Comparison of ENCODE assay signal across 10 cellular contexts in the genomic region with DNA sequence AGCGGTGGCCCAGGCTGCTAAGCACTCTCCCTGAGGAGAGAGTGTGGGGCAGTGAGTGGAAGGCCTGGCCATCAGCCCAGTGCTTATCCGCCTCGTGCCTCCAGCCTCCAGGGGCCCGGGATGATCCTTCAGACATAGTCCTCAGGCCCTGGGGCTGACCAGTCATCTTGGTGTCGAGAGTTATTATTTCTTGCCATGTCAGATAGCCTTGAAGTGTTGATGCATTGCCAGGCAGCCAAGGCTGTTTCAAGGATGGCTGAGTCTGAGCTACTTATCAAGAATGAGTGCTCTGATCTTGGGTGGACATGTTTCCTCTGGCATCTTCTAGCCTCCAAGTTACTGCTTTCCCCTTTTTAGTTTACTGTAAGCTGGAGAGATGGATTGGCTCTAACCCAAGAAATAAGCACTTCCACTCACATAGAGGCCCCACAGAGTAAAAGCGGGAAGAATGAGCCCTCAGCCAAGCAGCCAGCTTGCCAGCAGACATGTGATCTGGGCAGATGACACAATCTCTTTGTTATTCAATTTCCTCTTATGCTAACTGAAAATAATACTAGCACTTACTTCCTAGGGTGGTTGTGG.
DNase-seq lines count a peak whose midpoint lies in the region; ATAC-seq and TF ChIP-seq lines count a peak whose summit lies in the region.
"Had no signal": no experiment of that assay in that cellular context is flagged by ENCODE, and none has a peak within 500 bp of the region (broad histone marks: within the 10 kb centered on the region; RNA-seq: fewer than 3 reads in every experiment).

No MANE protein-coding gene starts in this region.

- no peaks in the 10 kb centered on the region for H3K36me3 ChIP-seq in Peyer's patch

- H3K36me3 Mint-ChIP-seq in WTC11 = peaks cover 5% of the 10 kb centered on the region; the same call in 1 of the 2 replicates

- H3K4me3 ChIP-seq in Peyer's patch (no peak overlapping the region), epithelial cell of proximal tubule (ENCODE audit: low read depth, low read length) (no peak overlapping the region)

- TF ChIP-seq POLR2A in Peyer's patch (IDR thresholded peaks at IDR 0.05) = no peak

- no peaks in the 10 kb centered on the region; the same call in 1 of the 2 replicates for H3K27me3 Mint-ChIP-seq in WTC11 (ENCODE audit: low read depth)

- no peak for ATAC-seq in WTC11
- no peak for ATAC-seq in HG02610 (IDR thresholded peaks at IDR 0.05; ENCODE audit: unreplicated experiment)
- ATAC-seq: Panc1 had no signal

- peaks cover 11% of the 10 kb centered on the region for H3K4me1 Mint-ChIP-seq in WTC11

- CTCF ChIA-PET in WTC11 (lab: Charles Lee) = no interaction called here

- POLR2A ChIA-PET in WTC11 (lab: Charles Lee) = no interaction called here

- DNase-seq in NCI-H1417 (lab: John Stamatoyannopoulos, UW) (peak in 2 of 3 experiments; percentile 17 to 68), NCI-H1417 treated with DMSO at 0.1 percent for 48 hours (lab: John Stamatoyannopoulos, UW) (no peak), Peyer's patch (peak in 2 of 3 donors; percentile 48 to 70), epithelial cell of proximal tubule (ENCODE audit: low read depth) (peak; percentile 86), nucleus accumbens (lab: John Stamatoyannopoulos, UW) (peak in 39 of 56 donors; percentile 2 to 73 (median 36)), WTC11 (ENCODE audit: low spot score) (no peak)
- DNase-seq in activated CD8-positive, alpha-beta memory T cell treated with anti-CD3 and anti-CD28 coated beads for 24 hours = no peak

- peak overlapping the region; percentile 40 to 80 (median 69) for H3K27ac ChIP-seq in Peyer's patch
- H3K27ac ChIP-seq: 22Rv1 had no signal

- H3K9me3 ChIP-seq in Peyer's patch = no peaks in the 10 kb centered on the region

- H3K9me3 Mint-ChIP-seq in WTC11 = peaks cover 6% of the 10 kb centered on the region

- TF ChIP-seq CTCF in Peyer's patch (IDR thresholded peaks at IDR 0.05) (no peak), epithelial cell of proximal tubule (conservative IDR thresholded peaks at IDR 0.05; ENCODE audit: low read depth, low read length) (no peak), WTC11 (IDR thresholded peaks at IDR 0.05) (no peak)

- no peak overlapping the region for H3K27ac Mint-ChIP-seq in WTC11

- H3K27me3 ChIP-seq in Peyer's patch = no peaks in the 10 kb centered on the region

- H3K4me1 ChIP-seq in Peyer's patch = peaks cover 0 to 23% (median 6%) of the 10 kb centered on the region in 4 donors

- no peak overlapping the region for H3K4me3 Mint-ChIP-seq in WTC11

TF ChIP-seq in WTC11, 78 proteins besides CTCF, POLR2A, EP300 and RAD21:
- TF ChIP-seq NR1H2 (CRISPR knock-in tag; IDR thresholded peaks at IDR 0.05) (no peak), ELF4 (CRISPR knock-in tag; IDR thresholded peaks at IDR 0.05; ENCODE audit: low read depth) (no peak), TCF7 (CRISPR knock-in tag; IDR thresholded peaks at IDR 0.05; ENCODE audit: low read depth) (no peak), SMAD4 (CRISPR knock-in tag; IDR thresholded peaks at IDR 0.05) (no peak), ZNF396 (CRISPR knock-in tag; IDR thresholded peaks at IDR 0.05; ENCODE audit: borderline replicate concordance) (no peak), MYBL2 (CRISPR knock-in tag; IDR thresholded peaks at IDR 0.05) (no peak), NFE2L1 (CRISPR knock-in tag; IDR thresholded peaks at IDR 0.05) (no peak), ZNF263 (CRISPR knock-in tag; IDR thresholded peaks at IDR 0.05; ENCODE audit: low read depth) (no peak), ETV6 (CRISPR knock-in tag; IDR thresholded peaks at IDR 0.05) (no peak), FOXK1 (CRISPR knock-in tag; IDR thresholded peaks at IDR 0.05) (no peak), KAT7 (CRISPR knock-in tag; IDR thresholded peaks at IDR 0.05; ENCODE audit: borderline replicate concordance) (no peak), GABPB1 (CRISPR knock-in tag; IDR thresholded peaks at IDR 0.05) (no peak)
- TF ChIP-seq, protein P1, sequence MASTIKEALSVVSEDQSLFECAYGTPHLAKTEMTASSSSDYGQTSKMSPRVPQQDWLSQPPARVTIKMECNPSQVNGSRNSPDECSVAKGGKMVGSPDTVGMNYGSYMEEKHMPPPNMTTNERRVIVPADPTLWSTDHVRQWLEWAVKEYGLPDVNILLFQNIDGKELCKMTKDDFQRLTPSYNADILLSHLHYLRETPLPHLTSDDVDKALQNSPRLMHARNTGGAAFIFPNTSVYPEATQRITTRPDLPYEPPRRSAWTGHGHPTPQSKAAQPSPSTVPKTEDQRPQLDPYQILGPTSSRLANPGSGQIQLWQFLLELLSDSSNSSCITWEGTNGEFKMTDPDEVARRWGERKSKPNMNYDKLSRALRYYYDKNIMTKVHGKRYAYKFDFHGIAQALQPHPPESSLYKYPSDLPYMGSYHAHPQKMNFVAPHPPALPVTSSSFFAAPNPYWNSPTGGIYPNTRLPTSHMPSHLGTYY (CRISPR knock-in tag; IDR thresholded peaks at IDR 0.05) = no peak
- TF ChIP-seq, protein P2, sequence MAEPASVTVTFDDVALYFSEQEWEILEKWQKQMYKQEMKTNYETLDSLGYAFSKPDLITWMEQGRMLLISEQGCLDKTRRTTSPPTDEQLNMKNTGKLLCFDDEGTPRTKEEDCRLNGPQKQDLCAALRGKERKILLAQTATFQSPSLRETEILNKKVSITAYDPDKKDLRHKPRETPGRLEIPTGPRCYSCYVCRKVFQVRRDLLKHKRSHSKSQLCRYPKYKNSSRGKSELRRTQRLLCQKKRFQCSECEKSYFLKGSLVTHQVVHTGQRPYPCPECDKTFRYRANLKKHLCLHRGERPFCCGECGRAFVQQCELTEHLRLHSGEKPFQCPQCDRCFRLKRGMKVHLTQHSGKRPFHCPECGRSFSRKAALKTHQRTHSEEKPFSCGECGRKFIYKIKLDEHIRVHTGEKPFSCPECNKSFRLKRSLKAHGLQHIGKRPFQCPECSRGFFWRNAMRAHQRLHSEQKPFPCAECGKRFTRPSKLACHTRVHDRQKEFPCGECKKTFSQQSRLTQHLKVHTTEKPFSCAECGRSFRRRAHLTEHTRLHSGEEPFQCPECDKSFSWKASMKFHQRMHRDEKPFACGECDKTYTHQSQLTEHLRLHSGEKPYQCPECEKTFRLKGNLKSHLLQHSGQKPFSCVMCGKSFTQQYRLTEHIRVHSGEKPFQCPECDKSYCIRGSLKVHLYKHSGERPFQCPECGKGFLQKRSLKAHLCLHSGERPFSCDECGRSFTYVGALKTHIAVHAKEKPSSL (CRISPR knock-in tag; conservative IDR thresholded peaks at IDR 0.05) = no peak
- TF ChIP-seq, protein P3, sequence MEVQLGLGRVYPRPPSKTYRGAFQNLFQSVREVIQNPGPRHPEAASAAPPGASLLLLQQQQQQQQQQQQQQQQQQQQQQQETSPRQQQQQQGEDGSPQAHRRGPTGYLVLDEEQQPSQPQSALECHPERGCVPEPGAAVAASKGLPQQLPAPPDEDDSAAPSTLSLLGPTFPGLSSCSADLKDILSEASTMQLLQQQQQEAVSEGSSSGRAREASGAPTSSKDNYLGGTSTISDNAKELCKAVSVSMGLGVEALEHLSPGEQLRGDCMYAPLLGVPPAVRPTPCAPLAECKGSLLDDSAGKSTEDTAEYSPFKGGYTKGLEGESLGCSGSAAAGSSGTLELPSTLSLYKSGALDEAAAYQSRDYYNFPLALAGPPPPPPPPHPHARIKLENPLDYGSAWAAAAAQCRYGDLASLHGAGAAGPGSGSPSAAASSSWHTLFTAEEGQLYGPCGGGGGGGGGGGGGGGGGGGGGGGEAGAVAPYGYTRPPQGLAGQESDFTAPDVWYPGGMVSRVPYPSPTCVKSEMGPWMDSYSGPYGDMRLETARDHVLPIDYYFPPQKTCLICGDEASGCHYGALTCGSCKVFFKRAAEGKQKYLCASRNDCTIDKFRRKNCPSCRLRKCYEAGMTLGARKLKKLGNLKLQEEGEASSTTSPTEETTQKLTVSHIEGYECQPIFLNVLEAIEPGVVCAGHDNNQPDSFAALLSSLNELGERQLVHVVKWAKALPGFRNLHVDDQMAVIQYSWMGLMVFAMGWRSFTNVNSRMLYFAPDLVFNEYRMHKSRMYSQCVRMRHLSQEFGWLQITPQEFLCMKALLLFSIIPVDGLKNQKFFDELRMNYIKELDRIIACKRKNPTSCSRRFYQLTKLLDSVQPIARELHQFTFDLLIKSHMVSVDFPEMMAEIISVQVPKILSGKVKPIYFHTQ (CRISPR knock-in tag; IDR thresholded peaks at IDR 0.05) = no peak
- TF ChIP-seq, protein P4, sequence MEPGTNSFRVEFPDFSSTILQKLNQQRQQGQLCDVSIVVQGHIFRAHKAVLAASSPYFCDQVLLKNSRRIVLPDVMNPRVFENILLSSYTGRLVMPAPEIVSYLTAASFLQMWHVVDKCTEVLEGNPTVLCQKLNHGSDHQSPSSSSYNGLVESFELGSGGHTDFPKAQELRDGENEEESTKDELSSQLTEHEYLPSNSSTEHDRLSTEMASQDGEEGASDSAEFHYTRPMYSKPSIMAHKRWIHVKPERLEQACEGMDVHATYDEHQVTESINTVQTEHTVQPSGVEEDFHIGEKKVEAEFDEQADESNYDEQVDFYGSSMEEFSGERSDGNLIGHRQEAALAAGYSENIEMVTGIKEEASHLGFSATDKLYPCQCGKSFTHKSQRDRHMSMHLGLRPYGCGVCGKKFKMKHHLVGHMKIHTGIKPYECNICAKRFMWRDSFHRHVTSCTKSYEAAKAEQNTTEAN (CRISPR knock-in tag; IDR thresholded peaks at IDR 0.05) = no peak
- TF ChIP-seq, protein P5, sequence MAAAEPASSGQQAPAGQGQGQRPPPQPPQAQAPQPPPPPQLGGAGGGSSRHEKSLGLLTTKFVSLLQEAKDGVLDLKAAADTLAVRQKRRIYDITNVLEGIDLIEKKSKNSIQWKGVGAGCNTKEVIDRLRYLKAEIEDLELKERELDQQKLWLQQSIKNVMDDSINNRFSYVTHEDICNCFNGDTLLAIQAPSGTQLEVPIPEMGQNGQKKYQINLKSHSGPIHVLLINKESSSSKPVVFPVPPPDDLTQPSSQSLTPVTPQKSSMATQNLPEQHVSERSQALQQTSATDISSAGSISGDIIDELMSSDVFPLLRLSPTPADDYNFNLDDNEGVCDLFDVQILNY (CRISPR knock-in tag; IDR thresholded peaks at IDR 0.05) = no peak
- TF ChIP-seq, protein P6, sequence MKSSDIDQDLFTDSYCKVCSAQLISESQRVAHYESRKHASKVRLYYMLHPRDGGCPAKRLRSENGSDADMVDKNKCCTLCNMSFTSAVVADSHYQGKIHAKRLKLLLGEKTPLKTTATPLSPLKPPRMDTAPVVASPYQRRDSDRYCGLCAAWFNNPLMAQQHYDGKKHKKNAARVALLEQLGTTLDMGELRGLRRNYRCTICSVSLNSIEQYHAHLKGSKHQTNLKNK (CRISPR knock-in tag; IDR thresholded peaks at IDR 0.05) = no peak

Comparison
In these comparisons a context has a peak if more than half of its experiments do, and no peak if none do; other contexts are left out.
1. DNase-seq: peak in NCI-H1417 (2 of 3), Peyer's patch (2 of 3), epithelial cell of proximal tubule (single experiment) and nucleus accumbens (39 of 56); none in NCI-H1417 treated with DMSO at 0.1 percent for 48 hours (single experiment), WTC11 (single experiment) and activated CD8-positive, alpha-beta memory T cell treated with anti-CD3 and anti-CD28 coated beads for 24 hours (single experiment).